In the genomic region with DNA sequence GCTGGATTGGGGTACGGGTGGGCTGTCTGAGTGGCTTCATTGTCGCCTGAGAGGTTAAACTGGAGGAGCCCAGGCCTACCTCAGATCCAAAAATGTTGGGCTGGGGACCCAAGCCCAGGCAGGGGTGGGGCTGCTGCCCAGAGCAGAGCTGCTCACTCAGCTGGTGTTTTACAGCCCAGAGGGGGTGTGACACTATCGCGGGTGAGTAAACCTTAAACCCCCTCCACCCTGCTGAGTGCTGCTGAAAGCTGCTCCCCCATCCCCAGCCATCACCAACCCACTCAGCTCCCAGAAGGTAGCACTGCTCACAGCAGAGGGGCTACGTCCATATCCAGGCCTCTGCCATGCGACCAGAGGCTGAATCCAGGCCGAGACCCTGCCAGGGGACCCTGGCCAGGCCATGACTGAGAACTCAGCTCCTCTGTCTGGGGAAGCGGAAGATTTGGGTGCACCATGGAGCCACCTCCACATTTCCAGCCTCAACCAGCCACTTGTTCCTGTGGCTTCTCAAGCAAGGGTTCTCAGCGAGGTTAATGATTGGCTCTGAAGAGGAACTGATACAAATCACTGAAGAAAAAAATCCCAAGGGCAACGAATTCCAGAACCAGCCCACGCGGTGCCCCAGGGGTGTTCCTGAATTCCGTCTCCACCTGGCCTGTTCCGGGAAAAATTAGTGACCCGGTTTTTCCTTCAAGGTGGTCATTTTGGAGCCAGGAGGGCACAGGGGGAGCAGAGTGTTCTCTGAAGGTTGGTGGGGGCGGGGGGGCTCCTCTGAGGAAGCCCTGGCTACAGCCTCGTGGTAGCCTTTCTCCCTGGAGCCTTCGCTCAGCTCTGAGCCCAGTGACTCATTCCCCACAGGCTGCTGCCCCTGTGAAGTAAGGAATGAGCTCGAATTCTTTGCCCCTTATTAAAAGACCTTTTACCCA, we compare ENCODE assay signal across 8 cellular contexts. TPM values are rescaled to one million over a fixed set of nuclear protein-coding genes. Genes with fewer than 3 reads are reported as not detected.
DNase-seq lines count a peak whose midpoint lies in the region; ATAC-seq and TF ChIP-seq lines count a peak whose summit lies in the region.

No MANE protein-coding gene starts in this region.

- ATAC-seq in GM21786 (IDR thresholded peaks at IDR 0.05; ENCODE audit: unreplicated experiment) (peak; percentile 33), activated B cell treated with CpG ODN at 0.5 μM for 24 hours (ENCODE audit: low read depth) (peak; percentile 60), HG03139 (IDR thresholded peaks at IDR 0.05; ENCODE audit: unreplicated experiment) (no peak)

- POLR2A ChIA-PET in activated B cell treated with CpG ODN at 0.5 μM for 24 hours (lab: Charles Lee) = interaction anchor here (0.5 to 1.9 kb wide), 16 partner anchors 9 to 447 kb away, joined by 3 to 12 read pairs (median 4); partner anchors contain the start of genes ARMC7, LLGL2 and SLC16A5

- no peak for TF ChIP-seq CTCF in activated B cell treated with CpG ODN at 0.5 μM for 24 hours (IDR thresholded peaks at IDR 0.05)

- H3K4me3 Mint-ChIP-seq in activated B cell treated with CpG ODN at 0.5 μM for 24 hours = peak overlapping the region; percentile 83

- peaks cover 4% of the 10 kb centered on the region for H3K27me3 Mint-ChIP-seq in activated B cell treated with CpG ODN at 0.5 μM for 24 hours

- peaks cover 29% of the 10 kb centered on the region for H3K4me1 Mint-ChIP-seq in activated B cell treated with CpG ODN at 0.5 μM for 24 hours

- peak; percentile 84 for DNase-seq in Caki2 (ENCODE audit: low read depth)
- peak; percentile 33 for DNase-seq in activated B cell treated with CpG ODN at 0.5 μM for 24 hours
- DNase-seq in hepatic stellate cell (ENCODE audit: low spot score) = peak; percentile 94
- no peak for DNase-seq in stimulated activated CD4-positive, alpha-beta T cell treated with anti-CD3 and anti-CD28 coated beads, Interleukin-4, amount 100 ng/mL, for 4 hours
- DNase-seq in HAP-1 (ENCODE audit: low spot score in 2 of 2) = no peak

- H3K9ac ChIP-seq in subcutaneous abdominal adipose tissue (ENCODE audit: low read length in 5 of 5) = peak overlapping the region in 2 of 5 donors; percentile 47 to 62

- H3K27ac Mint-ChIP-seq in activated B cell treated with CpG ODN at 0.5 μM for 24 hours = peak overlapping the region; percentile 72

- H3K4me3 ChIP-seq in subcutaneous abdominal adipose tissue (ENCODE audit: low read depth in 1 of 5, low read length in 5 of 5) = peak overlapping the region in 3 of 5 donors; percentile 45 to 72 (median 68)
- H3K4me3 ChIP-seq in HAP-1 = no peak overlapping the region

- H3K4me1 ChIP-seq in subcutaneous abdominal adipose tissue (ENCODE audit: control insufficient read depth in 5 of 5, insufficient read depth in 5 of 5, low read length in 5 of 5) (peaks cover 0 to 38% (median 35%) of the 10 kb centered on the region in 5 donors), HAP-1 (no peaks in the 10 kb centered on the region)

- H3K9me3 Mint-ChIP-seq in activated B cell treated with CpG ODN at 0.5 μM for 24 hours = no peaks in the 10 kb centered on the region

- intact Hi-C loops in activated B cell treated with CpG ODN at 0.5 μM for 24 hours (cut with micrococcal nuclease) = loop anchor here (2.0 kb wide), 2 partner anchors 32 to 44 kb away; partner anchors contain the start of genes ATP5PD and KCTD2

- CTCF ChIA-PET in activated B cell treated with CpG ODN at 0.5 μM for 24 hours (lab: Charles Lee) = interaction anchor here (0.6 to 2.9 kb wide), 6 partner anchors 27 to 116 kb away, joined by 3 to 16 read pairs (median 3); partner anchors contain the start of genes ARMC7 and NT5C

- in situ Hi-C loops in Caki2 (cut with HindIII; ENCODE audit: low pct_unique_long_range_greater_than_20kb, low sequenced_read_pairs) = no loop called here
- in situ Hi-C loops in HAP-1 (cut with MboI; ENCODE audit: low sequenced_read_pairs) = no loop called here

- no peaks in the 10 kb centered on the region for H3K36me3 Mint-ChIP-seq in activated B cell treated with CpG ODN at 0.5 μM for 24 hours (ENCODE audit: low read depth)

- no peaks in the 10 kb centered on the region for H3K9me3 ChIP-seq in subcutaneous abdominal adipose tissue (ENCODE audit: control insufficient read depth in 5 of 5, low read length in 5 of 5)
- no peaks in the 10 kb centered on the region for H3K9me3 ChIP-seq in HAP-1

- H3K36me3 ChIP-seq in subcutaneous abdominal adipose tissue (ENCODE audit: control insufficient read depth in 5 of 5, insufficient read depth in 5 of 5, low read length in 5 of 5) (no peaks in the 10 kb centered on the region), HAP-1 (replicated peaks) (no peaks in the 10 kb centered on the region)

- H3K27me3 ChIP-seq in subcutaneous abdominal adipose tissue (ENCODE audit: control insufficient read depth in 5 of 5, insufficient read depth in 4 of 5, low read length in 5 of 5) = peaks cover 0 to 4% (median 0%) of the 10 kb centered on the region in 5 donors
- H3K27me3 ChIP-seq in HAP-1 (ENCODE audit: low read depth) = no peaks in the 10 kb centered on the region

- H3K27ac ChIP-seq in subcutaneous abdominal adipose tissue (ENCODE audit: low read depth, low read length) = no peak overlapping the region

RNA-seq across cellular contexts. Expression of gene SLC16A5, which starts 9.4 kb away (rescaled TPM):
- 3.0 and 4.4 TPM in 2 replicates for total RNA-seq in Caki2 (2014; rRNA removed; shearing (Covaris generic); ENCODE audit: low replicate concordance)
- 4.9 and 5.7 TPM in 2 replicates for total RNA-seq in activated B cell treated with CpG ODN at 0.5 μM for 24 hours

RNA-seq across cellular contexts. Expression of gene KCTD2, which starts 31.3 kb away (rescaled TPM):
- 17.9 and 26.6 TPM in 2 replicates for total RNA-seq in Caki2 (2014; rRNA removed; shearing (Covaris generic); ENCODE audit: low replicate concordance)
- total RNA-seq in activated B cell treated with CpG ODN at 0.5 μM for 24 hours = 19.5 and 20.2 TPM in 2 replicates

RNA-seq across cellular contexts. Expression of gene ARMC7, which starts 31.4 kb away (rescaled TPM):
- 15.8 and 17.4 TPM in 2 replicates for total RNA-seq in Caki2 (2014; rRNA removed; shearing (Covaris generic); ENCODE audit: low replicate concordance)
- total RNA-seq in activated B cell treated with CpG ODN at 0.5 μM for 24 hours = 11.8 and 15.4 TPM in 2 replicates

RNA-seq across cellular contexts. Expression of gene ATP5PD, which starts 31.6 kb away (rescaled TPM):
- total RNA-seq in Caki2 (2014; rRNA removed; shearing (Covaris generic); ENCODE audit: low replicate concordance) = 289 and 430 TPM in 2 replicates
- total RNA-seq in activated B cell treated with CpG ODN at 0.5 μM for 24 hours = 158 and 181 TPM in 2 replicates

RNA-seq across cellular contexts. Expression of gene NT5C, which starts 53.2 kb away (rescaled TPM):
- 135 and 304 TPM in 2 replicates for total RNA-seq in Caki2 (2014; rRNA removed; shearing (Covaris generic); ENCODE audit: low replicate concordance)
- 95.0 and 98.2 TPM in 2 replicates for total RNA-seq in activated B cell treated with CpG ODN at 0.5 μM for 24 hours

Comparison
In these comparisons a context has a peak if more than half of its experiments do, and no peak if none do; other contexts are left out.
1. DNase-seq: peak in Caki2 (single experiment), activated B cell treated with CpG ODN at 0.5 μM for 24 hours (single experiment) and hepatic stellate cell (single experiment); none in stimulated activated CD4-positive, alpha-beta T cell treated with anti-CD3 and anti-CD28 coated beads, Interleukin-4, amount 100 ng/mL, for 4 hours (0 of 2) and HAP-1 (0 of 2).